17 cellular contexts compared by ENCODE assay signal in genomic region chr5:142748132-142748531, GRCh38. TPM values are rescaled to one million over a fixed set of nuclear protein-coding genes. Genes with fewer than 3 reads are reported as not detected.
DNase-seq lines count a peak whose midpoint lies in the region; ATAC-seq and TF ChIP-seq lines count a peak whose summit lies in the region.
"Had no signal": no experiment of that assay in that cellular context is flagged by ENCODE, and none has a peak within 500 bp of the region (broad histone marks: within the 10 kb centered on the region; RNA-seq: fewer than 3 reads in every experiment).

No MANE protein-coding gene starts in this region.

- H3K4me1 ChIP-seq in mesenchymal stem cell (ENCODE audit: control insufficient read depth, insufficient read depth, low read depth, low read length) = peaks cover 3% of the 10 kb centered on the region

- H2BK5ac ChIP-seq in mesenchymal stem cell (ENCODE audit: low read depth, low read length, poor library complexity, severe bottlenecking) = no peak overlapping the region

- H4K91ac ChIP-seq in mesenchymal stem cell (ENCODE audit: low read length) = no peak overlapping the region

- peak overlapping the region; percentile 24 for H3K9ac ChIP-seq in mesenchymal stem cell (ENCODE audit: low read length)

- H3K4me3 ChIP-seq in AG10803 (ENCODE audit: low read length) (no peak overlapping the region), mesenchymal stem cell (ENCODE audit: insufficient read depth in 1 of 2, low read depth in 1 of 2, low read length in 2 of 2) (no peak overlapping the region)
- H3K4me3 ChIP-seq: pancreas, right atrium auricular region had no signal

- H2BK120ac ChIP-seq in mesenchymal stem cell (ENCODE audit: low read depth, low read length) = no peak overlapping the region

- no peak overlapping the region for H2BK12ac ChIP-seq in mesenchymal stem cell (ENCODE audit: low read length in 2 of 2)

- no peaks in the 10 kb centered on the region for H3K36me3 ChIP-seq in mesenchymal stem cell (ENCODE audit: control insufficient read depth in 1 of 2, insufficient read depth in 2 of 2, low read depth in 1 of 2, low read length in 2 of 2)
- H3K36me3 ChIP-seq: pancreas, right atrium auricular region had no signal

- no peak overlapping the region for H4K8ac ChIP-seq in mesenchymal stem cell (ENCODE audit: low read length)

- no CpG with 5 or more reads among the region's 1 CpG for WGBS in mesenchymal stem cell

- H3K27ac ChIP-seq in mesenchymal stem cell (ENCODE audit: low read length, poor library complexity, severe bottlenecking) = no peak overlapping the region
- H3K27ac ChIP-seq: pancreas, right atrium auricular region had no signal

- no peak overlapping the region for H3K18ac ChIP-seq in mesenchymal stem cell (ENCODE audit: low read depth in 1 of 2, low read length in 2 of 2)

- H2AFZ ChIP-seq in mesenchymal stem cell (ENCODE audit: low read depth, low read length) = no peak overlapping the region

- DNase-seq in AG10803 (ENCODE audit: low read depth) = peak; percentile 86
- peak; percentile 26 for DNase-seq in RPMI7951 (ENCODE audit: low read depth)
- DNase-seq in dermis blood vessel endothelial cell = peak; percentile 43
- DNase-seq in mesenchymal stem cell = peak; percentile 56
- no peak for DNase-seq in DMS53 (lab: John Stamatoyannopoulos, UW)
- no peak for DNase-seq in activated CD4-positive, alpha-beta T cell treated with anti-CD3 and anti-CD28 coated beads for 4 hours
- DNase-seq: aorta, DMS79, HFFc6, NCI-H187 treated with DMSO at 0.1 percent for 48 hours, NCI-H2227 treated with DMSO at 0.1 percent for 48 hours, NCI-H748 treated with DMSO at 0.1 percent for 48 hours, SHP77 treated with DMSO at 0.1 percent for 48 hours had no signal

- H3K4ac ChIP-seq in mesenchymal stem cell (ENCODE audit: low read depth in 1 of 2, low read length in 2 of 2) = no peak overlapping the region

- no peak overlapping the region for H3K4me2 ChIP-seq in mesenchymal stem cell (ENCODE audit: low read length, poor library complexity, severe bottlenecking)

- H3K9me3 ChIP-seq in mesenchymal stem cell (ENCODE audit: control insufficient read depth, low read length) = no peaks in the 10 kb centered on the region
- H3K9me3 ChIP-seq: pancreas, right atrium auricular region had no signal

- TF ChIP-seq CTCF in AG10803 (conservative IDR thresholded peaks at IDR 0.05; ENCODE audit: low read length) = no peak

- no peaks in the 10 kb centered on the region for H3K27me3 ChIP-seq in mesenchymal stem cell (ENCODE audit: control insufficient read depth in 1 of 2, insufficient read depth in 1 of 2, low read length in 2 of 2)
- H3K27me3 ChIP-seq: pancreas, right atrium auricular region had no signal

- H2BK15ac ChIP-seq in mesenchymal stem cell (ENCODE audit: low read depth, poor library complexity, severe bottlenecking) = no peak overlapping the region

- no peak overlapping the region for H3K23ac ChIP-seq in mesenchymal stem cell (ENCODE audit: low read length in 2 of 2)

- no peak overlapping the region for H2AK5ac ChIP-seq in mesenchymal stem cell (ENCODE audit: low read length, severe bottlenecking)

- H3K14ac ChIP-seq in mesenchymal stem cell (ENCODE audit: low read length in 2 of 2) = no peak overlapping the region

- ATAC-seq in HG02852 (IDR thresholded peaks at IDR 0.05; ENCODE audit: unreplicated experiment) = no peak
- no peak for ATAC-seq in HG03196 (IDR thresholded peaks at IDR 0.05; ENCODE audit: unreplicated experiment)

- no peaks in the 10 kb centered on the region for H3K79me1 ChIP-seq in mesenchymal stem cell (replicated peaks; ENCODE audit: low read length, poor library complexity, severe bottlenecking)

RNA-seq across cellular contexts. Expression of gene ARHGAP26, which starts 22.0 kb away (rescaled TPM):
- total RNA-seq in RPMI7951 (2014; rRNA removed; shearing (Covaris generic)) = 1.1 and 1.4 TPM in 2 replicates
- total RNA-seq in dermis blood vessel endothelial cell = 49.9 and 51.7 TPM in 2 replicates
- 0.86 TPM for polyA plus RNA-seq in mesenchymal stem cell (2013, experiment 1 of 2)
- polyA plus RNA-seq in mesenchymal stem cell (2013, experiment 2 of 2) = 1.0 TPM

Comparison
In these comparisons a context has a peak if more than half of its experiments do, and no peak if none do; other contexts are left out.
1. DNase-seq: peak in AG10803 (single experiment), RPMI7951 (single experiment), dermis blood vessel endothelial cell (single experiment) and mesenchymal stem cell (single experiment); none in DMS53 (single experiment) and activated CD4-positive, alpha-beta T cell treated with anti-CD3 and anti-CD28 coated beads for 4 hours (0 of 2).
2. RNA of gene ARHGAP26, which starts 22.0 kb away (total RNA-seq): 49.9 to 51.7 TPM in dermis blood vessel endothelial cell; 1.1 to 1.4 TPM in RPMI7951; every median in the first group is over 10 times any median in the second.